20 cellular contexts compared by ENCODE assay signal in genomic region chr2:233446121-233446520, GRCh38.
"Had no signal": no experiment of that assay in that cellular context is flagged by ENCODE, and none has a peak within 500 bp of the region (broad histone marks: within the 10 kb centered on the region; RNA-seq: fewer than 3 reads in every experiment).

No MANE protein-coding gene starts in this region.

- H3K9me3 ChIP-seq: adrenal gland, left ventricle myocardium inferior, neutrophil, right atrium auricular region had no signal

- H3K27ac ChIP-seq: adrenal gland, cardiac muscle cell, left ventricle myocardium inferior, neutrophil had no signal

- H3K4me3 ChIP-seq: adrenal gland, cardiac muscle cell, left ventricle myocardium inferior, right atrium auricular region had no signal

- DNase-seq: activated CD4-positive, alpha-beta memory T cell treated with anti-CD3 and anti-CD28 coated beads, Interleukin-2, amount 10 ng/mL, durations not matched to agents 7 days and 5 days; activated CD4-positive, alpha-beta T cell treated with anti-CD3 and anti-CD28 coated beads for 36 hours; activated CD8-positive, alpha-beta memory T cell treated with anti-CD3 and anti-CD28 coated beads, Interleukin-2, amount 50 U/mL, for 4 hours; activated gamma-delta T cell treated with Interleukin-2 at 50 U/mL for 16 hours; activated T-cell treated with anti-CD3 and anti-CD28 coated beads, Interleukin-2, amount 50 U/mL, for 48 hours; adrenal gland; hippocampal formation; left ventricle myocardium inferior; natural killer cell; small intestine; stimulated activated CD4-positive, alpha-beta T cell treated with anti-CD3 and anti-CD28 coated beads, Interleukin-4, amount 100 ng/mL, for 4 hours; stimulated activated CD8-positive, alpha-beta memory T cell treated with anti-CD3 and anti-CD28 coated beads, Interleukin-4, amount 100 ng/mL, for 48 hours; stimulated activated naive CD4-positive, alpha-beta T cell treated with Interleukin-2 at 50 U/mL for 16 hours; trophoblast cell had no signal

- H3K27me3 Mint-ChIP-seq: activated CD4-positive, alpha-beta memory T cell treated with anti-CD3 and anti-CD28 coated beads, Interleukin-2, amount 10 ng/mL, durations not matched to agents 7 days and 5 days; activated CD4-positive, alpha-beta T cell treated with anti-CD3 and anti-CD28 coated beads for 36 hours had no signal

- ATAC-seq: activated CD4-positive, alpha-beta T cell treated with anti-CD3 and anti-CD28 coated beads for 36 hours; esophagus mucosa; natural killer cell; SK-N-SH treated with all-trans-retinoic acid at 6 μM for 48 hours had no signal

- H3K9me3 Mint-ChIP-seq: activated CD4-positive, alpha-beta memory T cell treated with anti-CD3 and anti-CD28 coated beads, Interleukin-2, amount 10 ng/mL, durations not matched to agents 7 days and 5 days; natural killer cell; T-helper 1 cell treated with Interleukin-12 subunit alpha and Interleukin-12 subunit beta and Interleukin-4 antibody, amounts not matched to agents 30 μg/mL and 1 μg/mL, for 36 hours had no signal

- H3K4me3 Mint-ChIP-seq: activated CD4-positive, alpha-beta memory T cell treated with anti-CD3 and anti-CD28 coated beads, Interleukin-2, amount 10 ng/mL, durations not matched to agents 7 days and 5 days; activated CD4-positive, alpha-beta T cell treated with anti-CD3 and anti-CD28 coated beads for 36 hours; natural killer cell; T-helper 1 cell treated with Interleukin-12 subunit alpha and Interleukin-12 subunit beta and Interleukin-4 antibody, amounts not matched to agents 30 μg/mL and 1 μg/mL, for 36 hours had no signal

- H3K27ac Mint-ChIP-seq: activated CD4-positive, alpha-beta memory T cell treated with anti-CD3 and anti-CD28 coated beads, Interleukin-2, amount 10 ng/mL, durations not matched to agents 7 days and 5 days; activated CD4-positive, alpha-beta T cell treated with anti-CD3 and anti-CD28 coated beads for 36 hours; T-helper 1 cell treated with Interleukin-12 subunit alpha and Interleukin-12 subunit beta and Interleukin-4 antibody, amounts not matched to agents 30 μg/mL and 1 μg/mL, for 36 hours had no signal
